In the genomic region with DNA sequence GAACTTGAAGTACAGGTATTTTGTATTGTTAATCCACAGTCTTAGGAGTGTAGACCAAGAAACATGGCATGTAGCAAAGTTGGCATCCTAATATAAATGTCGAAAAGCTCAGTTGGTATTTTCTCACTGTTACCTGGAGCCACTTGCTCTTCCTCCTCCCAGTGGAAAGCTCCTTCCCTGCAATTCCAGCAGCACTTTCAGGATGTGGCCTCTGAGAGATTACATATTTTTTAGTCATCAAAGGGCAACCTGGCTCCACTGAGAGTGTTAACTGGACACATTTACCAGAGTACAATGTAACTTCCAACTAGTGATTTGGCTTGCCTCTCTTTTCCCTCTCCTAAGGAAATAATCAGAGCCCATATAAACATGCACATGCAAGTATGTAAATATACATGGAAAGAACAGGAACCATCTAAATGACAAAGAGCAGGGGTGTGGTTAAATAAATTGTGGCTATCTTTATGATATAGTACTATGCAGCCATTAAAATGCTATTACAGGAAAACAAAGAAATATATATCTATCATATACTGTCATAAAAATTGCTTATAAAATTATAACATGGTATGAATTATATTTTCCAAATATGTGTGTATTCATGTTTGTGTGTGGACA, we compare ENCODE assay signal across 17 cellular contexts. TPM values are rescaled to one million over a fixed set of nuclear protein-coding genes. Genes with fewer than 3 reads are reported as not detected.
DNase-seq lines count a peak whose midpoint lies in the region; ATAC-seq and TF ChIP-seq lines count a peak whose summit lies in the region.
"Had no signal": no experiment of that assay in that cellular context is flagged by ENCODE, and none has a peak within 500 bp of the region (broad histone marks: within the 10 kb centered on the region; RNA-seq: fewer than 3 reads in every experiment).

No MANE protein-coding gene starts in this region.

- no peak overlapping the region for H3K4me3 ChIP-seq in HCT116 (replicated peaks in 1 of 2; ENCODE audit: low read depth in 1 of 2, low read length in 2 of 2)
- H3K4me3 ChIP-seq: left ventricle myocardium inferior, SK-N-MC, uterus had no signal

- no peaks in the 10 kb centered on the region for H3K79me2 ChIP-seq in HCT116 (ENCODE audit: insufficient read depth, low read length)

- peak overlapping the region; percentile 36 for H3K4me2 ChIP-seq in HCT116 (ENCODE audit: low read length)

- H3K4me1 Mint-ChIP-seq in Calu3 (ENCODE audit: low read depth, unreplicated experiment) (peaks cover 8% of the 10 kb centered on the region), CD14-positive monocyte (peaks cover 8% of the 10 kb centered on the region)
- H3K4me1 Mint-ChIP-seq in activated naive CD8-positive, alpha-beta T cell treated with anti-CD3 and anti-CD28 coated beads, Interleukin-2, amount 50 U/mL, for 24 hours, result peaks cover 77% of the 10 kb centered on the region
- H3K4me1 Mint-ChIP-seq: nephron progenitor cell had no signal

- no peaks in the 10 kb centered on the region for H4K20me1 ChIP-seq in HCT116 (ENCODE audit: insufficient read depth)

- no peaks in the 10 kb centered on the region for H3K36me3 ChIP-seq in HCT116 (ENCODE audit: control insufficient read depth in 1 of 2, insufficient read depth in 2 of 2, low read length in 2 of 2)
- H3K36me3 ChIP-seq: left ventricle myocardium inferior, uterus had no signal

- ATAC-seq in HCT116, result peak; percentile 95
- no peak for ATAC-seq in activated naive CD8-positive, alpha-beta T cell treated with anti-CD3 and anti-CD28 coated beads, Interleukin-2, amount 50 U/mL, for 24 hours
- ATAC-seq in left colon, result peak; percentile 98
- ATAC-seq in GM21515 (IDR thresholded peaks at IDR 0.05; ENCODE audit: unreplicated experiment), result no peak

- TF ChIP-seq RAD21 in HCT116 (IDR thresholded peaks at IDR 0.05; ENCODE audit: low read depth), result peak; percentile 42; the same call in 1 of the 2 replicates

- H3K9me2 ChIP-seq in HCT116 (ENCODE audit: insufficient read depth), result no peaks in the 10 kb centered on the region

- RAD21 ChIA-PET in HCT116 (lab: Charles Lee; ENCODE audit: low non-redundant PET in 1 of 2, low total read pairs in 2 of 2, uncharacterized antibody in 2 of 2, unreplicated experiment in 2 of 2), result no interaction called here

- no peaks in the 10 kb centered on the region for H3K27me3 ChIP-seq in HCT116 (ENCODE audit: insufficient read depth, low read length)
- H3K27me3 ChIP-seq: uterus had no signal

- no peak overlapping the region for H3K9ac ChIP-seq in HCT116 (ENCODE audit: low read length)

- BruUV-seq in Calu3 (replicated peaks; lab: Mats Ljungman, UMichigan), result no TSS peak
- no TSS peak for BruUV-seq in HCT116 (replicated peaks; lab: Mats Ljungman, UMichigan)

- CTCF ChIA-PET in Calu3 (lab: Charles Lee), result interaction anchor here (0.7 kb wide), 1 partner anchor 15 kb away, joined by 6 read pairs; a partner anchor contains a TSS
- CTCF ChIA-PET in HCT116 (lab: Charles Lee), result interaction anchor here (0.9 to 2.5 kb wide), 8 partner anchors 9 to 375 kb away, joined by 3 to 14 read pairs (median 5); a partner anchor contains a TSS

- H2AFZ ChIP-seq in HCT116 (ENCODE audit: low read depth, low read length, poor library complexity, severe bottlenecking), result peak overlapping the region; percentile 91

- H3K9me3 Mint-ChIP-seq in Calu3 (ENCODE audit: low read depth, unreplicated experiment) (no peaks in the 10 kb centered on the region), CD14-positive monocyte (peaks cover 0 to 2% (median 0%) of the 10 kb centered on the region in 7 donors)
- H3K9me3 Mint-ChIP-seq in activated naive CD8-positive, alpha-beta T cell treated with anti-CD3 and anti-CD28 coated beads, Interleukin-2, amount 50 U/mL, for 24 hours, result no peaks in the 10 kb centered on the region
- H3K9me3 Mint-ChIP-seq: nephron progenitor cell; stimulated activated naive B cell treated with anti-CD40 and anti-IgM and Interleukin-4, amounts not matched to agents 10 μg/mL and 1 μg/mL and 100 μg/mL, for 72 hours had no signal

- no peaks in the 10 kb centered on the region for H3K9me3 ChIP-seq in HCT116 (ENCODE audit: control insufficient read depth in 1 of 2, insufficient read depth in 1 of 2, low read depth in 1 of 2, low read length in 2 of 2)
- H3K9me3 ChIP-seq: left ventricle myocardium inferior, uterus had no signal

- TF ChIP-seq POLR2A in HCT116 (IDR thresholded peaks at IDR 0.05; ENCODE audit: borderline replicate concordance, extremely low read depth, insufficient read depth, insufficient read length), result no peak

- no peak overlapping the region for H3K27ac Mint-ChIP-seq in Calu3 (ENCODE audit: unreplicated experiment)
- H3K27ac Mint-ChIP-seq in activated naive CD8-positive, alpha-beta T cell treated with anti-CD3 and anti-CD28 coated beads, Interleukin-2, amount 50 U/mL, for 24 hours, result peak overlapping the region; percentile 98
- no peak overlapping the region for H3K27ac Mint-ChIP-seq in CD14-positive monocyte
- H3K27ac Mint-ChIP-seq: nephron progenitor cell; stimulated activated naive B cell treated with anti-CD40 and anti-IgM and Interleukin-4, amounts not matched to agents 10 μg/mL and 1 μg/mL and 100 μg/mL, for 72 hours had no signal

- H3K4me3 Mint-ChIP-seq in Calu3 (ENCODE audit: low read depth, unreplicated experiment) (no peak overlapping the region), CD14-positive monocyte (no peak overlapping the region)
- peak overlapping the region; percentile 52 for H3K4me3 Mint-ChIP-seq in activated naive CD8-positive, alpha-beta T cell treated with anti-CD3 and anti-CD28 coated beads, Interleukin-2, amount 50 U/mL, for 24 hours
- H3K4me3 Mint-ChIP-seq: nephron progenitor cell; stimulated activated naive B cell treated with anti-CD40 and anti-IgM and Interleukin-4, amounts not matched to agents 10 μg/mL and 1 μg/mL and 100 μg/mL, for 72 hours had no signal

- H3K36me3 Mint-ChIP-seq in Calu3 (ENCODE audit: insufficient read depth, unreplicated experiment) (no peaks in the 10 kb centered on the region), CD14-positive monocyte (no peaks in the 10 kb centered on the region)
- H3K36me3 Mint-ChIP-seq in activated naive CD8-positive, alpha-beta T cell treated with anti-CD3 and anti-CD28 coated beads, Interleukin-2, amount 50 U/mL, for 24 hours (ENCODE audit: low read depth), result peaks cover 2% of the 10 kb centered on the region
- H3K36me3 Mint-ChIP-seq: stimulated activated naive B cell treated with anti-CD40 and anti-IgM and Interleukin-4, amounts not matched to agents 10 μg/mL and 1 μg/mL and 100 μg/mL, for 72 hours had no signal

- POLR2A ChIA-PET in HCT116 (lab: Charles Lee), result interaction anchor here (1.2 to 1.4 kb wide), 2 partner anchors 9 to 14 kb away, joined by 3 to 6 read pairs; a partner anchor contains a TSS

- TF ChIP-seq CTCF in Calu3 (IDR thresholded peaks at IDR 0.05; ENCODE audit: unreplicated experiment), result no peak
- peak; percentile 31 to 63 (median 59); a peak in 5 of 6 replicates for TF ChIP-seq CTCF in HCT116 (IDR thresholded peaks at IDR 0.05 in 2 of 3, conservative IDR thresholded peaks at IDR 0.05 in 1 of 3; ENCODE audit: borderline replicate concordance in 1 of 3, insufficient read depth in 1 of 3, low read depth in 2 of 3, low read length in 2 of 3)
- no peak for TF ChIP-seq CTCF in CD14-positive monocyte (IDR thresholded peaks at IDR 0.05)

- DNase-seq in Calu3 (peak; percentile 33), HCT116 (ENCODE audit: low read depth, low spot score) (peak; percentile 39), left colon (no peak), NCI-H1417 (lab: John Stamatoyannopoulos, UW) (no peak), CD14-positive monocyte (ENCODE audit: low spot score) (no peak)
- DNase-seq in activated naive CD8-positive, alpha-beta T cell treated with anti-CD3 and anti-CD28 coated beads, Interleukin-2, amount 50 U/mL, for 24 hours, result no peak
- DNase-seq: amniotic stem cell; cortex of kidney; HCEC 1CT; left ventricle myocardium inferior; nephron progenitor cell; right cardiac atrium; stimulated activated CD4-positive, alpha-beta T cell treated with anti-CD3 and anti-CD28 coated beads, Interleukin-4, amount 100 ng/mL, for 4 hours; uterus had no signal

- no peak overlapping the region for H3K27ac ChIP-seq in HCT116 (ENCODE audit: low read depth, low read length)
- H3K27ac ChIP-seq: left ventricle myocardium inferior, uterus had no signal

- H3K27me3 Mint-ChIP-seq in Calu3 (ENCODE audit: unreplicated experiment) (no peaks in the 10 kb centered on the region), CD14-positive monocyte (ENCODE audit: low read depth in 3 of 3) (peaks cover 0 to 7% (median 6%) of the 10 kb centered on the region in 3 donors)
- H3K27me3 Mint-ChIP-seq in activated naive CD8-positive, alpha-beta T cell treated with anti-CD3 and anti-CD28 coated beads, Interleukin-2, amount 50 U/mL, for 24 hours, result no peaks in the 10 kb centered on the region
- H3K27me3 Mint-ChIP-seq: stimulated activated naive B cell treated with anti-CD40 and anti-IgM and Interleukin-4, amounts not matched to agents 10 μg/mL and 1 μg/mL and 100 μg/mL, for 72 hours had no signal

- H3K4me1 ChIP-seq in HCT116 (ENCODE audit: control insufficient read depth in 1 of 2, insufficient read depth in 2 of 2, low read length in 2 of 2), result peaks cover 5 to 26% of the 10 kb centered on the region in 2 experiments
- H3K4me1 ChIP-seq: left ventricle myocardium inferior, uterus had no signal

- intact Hi-C loops in Calu3 (cut with micrococcal nuclease; ENCODE audit: unreplicated experiment), result no loop called here
- intact Hi-C loops in HCT116 (cut with micrococcal nuclease), result no loop called here
- intact Hi-C loops in left colon (cut with DNase I, micrococcal nuclease), result no loop called here
- intact Hi-C loops in CD14-positive monocyte (cut with micrococcal nuclease), result no loop called here

TF ChIP-seq in HCT116, 20 proteins besides CTCF, POLR2A, EP300 and RAD21:
- 0 out of 2 replicates have a peak, but pooled peaks have one; percentile 12 for TF ChIP-seq FOSL1 (IDR thresholded peaks at IDR 0.05; ENCODE audit: low read depth)
- peak; percentile 17; the same call in 1 of the 2 replicates for TF ChIP-seq SP1 (IDR thresholded peaks at IDR 0.05; ENCODE audit: low read depth)
- no peak for TF ChIP-seq EZH2 (IDR thresholded peaks at IDR 0.05)
- TF ChIP-seq JUND (IDR thresholded peaks at IDR 0.05), result no peak

RNA-seq across cellular contexts. Expression of a gene that starts 14.2 kb away (rescaled TPM):
- total RNA-seq in Calu3 (2022), result 24.2 and 24.4 TPM in 2 replicates
- 25.2 TPM for total RNA-seq in HCT116 (2021; ENCODE audit: unreplicated experiment)
- 18.8 and 19.2 TPM in 2 replicates for polyA plus RNA-seq in HCT116 (2012)
- total RNA-seq in left colon, result 10 to 100 TPM; 18.0 to 19.0 TPM
- 1 to 10 TPM; 2.3 to 5.1 TPM for polyA plus RNA-seq in CD14-positive monocyte

Comparison
In these comparisons a context has a peak if more than half of its experiments do, and no peak if none do; other contexts are left out.
1. DNase-seq: peak in Calu3 (single experiment) and HCT116 (single experiment); none in activated naive CD8-positive, alpha-beta T cell treated with anti-CD3 and anti-CD28 coated beads, Interleukin-2, amount 50 U/mL, for 24 hours (single experiment), left colon (0 of 2), NCI-H1417 (0 of 3) and CD14-positive monocyte (single experiment).
2. CTCF ChIP-seq: peak in HCT116 (3 of 3); none in Calu3 (single experiment) and CD14-positive monocyte (single experiment).
3. ATAC-seq: peak in HCT116 (single experiment) and left colon (single experiment); none in activated naive CD8-positive, alpha-beta T cell treated with anti-CD3 and anti-CD28 coated beads, Interleukin-2, amount 50 U/mL, for 24 hours (single experiment) and GM21515 (single experiment).